12 cellular contexts compared by ENCODE assay signal in the genomic region with DNA sequence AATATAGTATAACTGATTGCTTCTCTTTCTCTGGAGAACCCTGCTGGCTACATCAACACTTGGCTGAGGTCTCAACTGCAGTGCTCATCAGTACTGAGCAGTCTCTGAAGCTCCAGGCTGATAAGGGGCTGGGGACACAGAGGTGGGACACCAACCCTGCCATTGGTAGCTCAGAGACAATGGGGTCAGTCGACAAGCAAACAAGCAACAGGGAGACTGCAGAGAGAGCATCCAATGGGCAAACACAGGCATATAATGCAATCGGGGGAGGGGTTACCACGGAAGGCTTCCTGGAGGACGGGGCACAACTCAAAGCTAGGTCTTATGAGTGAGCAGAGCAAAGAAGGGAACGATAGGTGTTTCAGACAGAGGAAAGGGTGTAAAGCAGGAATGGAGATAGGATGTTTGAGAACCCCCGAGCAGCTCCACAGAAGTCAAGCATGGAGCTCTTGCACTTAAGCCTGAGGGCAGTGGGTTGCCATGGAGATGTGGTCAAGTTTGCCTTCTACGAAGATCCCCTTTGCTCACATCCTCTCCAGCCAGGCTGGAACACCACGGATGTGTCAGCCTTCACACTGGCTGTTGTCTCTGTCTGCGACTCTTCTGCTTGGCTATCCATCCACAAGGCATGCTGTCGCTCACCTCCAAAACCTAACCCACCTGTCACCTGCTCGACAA. TPM values are rescaled to one million over a fixed set of nuclear protein-coding genes. Genes with fewer than 3 reads are reported as not detected.
DNase-seq lines count a peak whose midpoint lies in the region; ATAC-seq, FAIRE-seq and TF ChIP-seq lines count a peak whose summit lies in the region.
"Had no signal": no experiment of that assay in that cellular context is flagged by ENCODE, and none has a peak within 500 bp of the region (broad histone marks: within the 10 kb centered on the region; RNA-seq: fewer than 3 reads in every experiment).

No MANE protein-coding gene starts in this region.

- TF ChIP-seq CTCF in CD14-positive monocyte (IDR thresholded peaks at IDR 0.05) (no peak), glutamatergic neuron (IDR thresholded peaks at IDR 0.05; ENCODE audit: partially characterized antibody, unreplicated experiment) (no peak)

- no peak for FAIRE-seq in RCC 7860 (lab: Jason Lieb, UNC)

- peak; percentile 74 for DNase-seq in CD14-positive monocyte (ENCODE audit: low spot score)
- peak; percentile 27 for DNase-seq in H4 (ENCODE audit: low spot score)
- peak; percentile 25 for DNase-seq in RCC 7860 (ENCODE audit: low spot score)
- DNase-seq in fibroblast of gingiva (ENCODE audit: low read depth): peak; percentile 24
- DNase-seq in activated naive CD8-positive, alpha-beta T cell treated with anti-CD3 and anti-CD28 coated beads, Interleukin-2, amount 50 U/mL, for 24 hours: no peak
- DNase-seq in glutamatergic neuron: no peak
- DNase-seq: activated CD4-positive, alpha-beta T cell treated with anti-CD3 and anti-CD28 coated beads for 4 hours; COR-L47; KG1; NCI-H345 had no signal

- no peaks in the 10 kb centered on the region for H3K36me3 Mint-ChIP-seq in CD14-positive monocyte
- H3K36me3 Mint-ChIP-seq in activated naive CD8-positive, alpha-beta T cell treated with anti-CD3 and anti-CD28 coated beads, Interleukin-2, amount 50 U/mL, for 24 hours (ENCODE audit: low read depth): no peaks in the 10 kb centered on the region
- no peaks in the 10 kb centered on the region for H3K36me3 Mint-ChIP-seq in glutamatergic neuron (ENCODE audit: unreplicated experiment)

- peaks cover 20% of the 10 kb centered on the region for H3K4me1 Mint-ChIP-seq in CD14-positive monocyte
- H3K4me1 Mint-ChIP-seq in activated naive CD8-positive, alpha-beta T cell treated with anti-CD3 and anti-CD28 coated beads, Interleukin-2, amount 50 U/mL, for 24 hours: peaks cover 5% of the 10 kb centered on the region
- peaks cover 15% of the 10 kb centered on the region for H3K4me1 Mint-ChIP-seq in glutamatergic neuron (ENCODE audit: low read depth, unreplicated experiment)

- no peaks in the 10 kb centered on the region for H3K9me3 Mint-ChIP-seq in CD14-positive monocyte
- no peaks in the 10 kb centered on the region for H3K9me3 Mint-ChIP-seq in activated naive CD8-positive, alpha-beta T cell treated with anti-CD3 and anti-CD28 coated beads, Interleukin-2, amount 50 U/mL, for 24 hours
- H3K9me3 Mint-ChIP-seq in glutamatergic neuron (ENCODE audit: unreplicated experiment): peaks cover 5% of the 10 kb centered on the region

- intact Hi-C loops in CD14-positive monocyte (cut with micrococcal nuclease): loop anchor here (5.0 to 10.0 kb wide), 2 partner anchors 76 to 78 kb away; no protein-coding TSS in a partner anchor

- H3K27ac Mint-ChIP-seq in CD14-positive monocyte (peak overlapping the region in 6 of 7 donors; percentile 26 to 72 (median 46)), glutamatergic neuron (ENCODE audit: unreplicated experiment) (no peak overlapping the region)
- H3K27ac Mint-ChIP-seq in activated naive CD8-positive, alpha-beta T cell treated with anti-CD3 and anti-CD28 coated beads, Interleukin-2, amount 50 U/mL, for 24 hours: no peak overlapping the region

- ATAC-seq in GM21528 (IDR thresholded peaks at IDR 0.05; ENCODE audit: low FRiP score, unreplicated experiment) (no peak), HG03378 (IDR thresholded peaks at IDR 0.05; ENCODE audit: unreplicated experiment) (no peak)
- ATAC-seq in activated naive CD8-positive, alpha-beta T cell treated with anti-CD3 and anti-CD28 coated beads, Interleukin-2, amount 50 U/mL, for 24 hours: no peak

- peaks cover 0 to 4% (median 1%) of the 10 kb centered on the region in 3 donors for H3K27me3 Mint-ChIP-seq in CD14-positive monocyte (ENCODE audit: low read depth in 3 of 3)
- H3K27me3 Mint-ChIP-seq in activated naive CD8-positive, alpha-beta T cell treated with anti-CD3 and anti-CD28 coated beads, Interleukin-2, amount 50 U/mL, for 24 hours: no peaks in the 10 kb centered on the region
- H3K27me3 Mint-ChIP-seq in glutamatergic neuron (ENCODE audit: unreplicated experiment): peaks cover 5% of the 10 kb centered on the region

- H3K4me3 Mint-ChIP-seq in CD14-positive monocyte (peak overlapping the region in 1 of 2 donors; percentile 17), glutamatergic neuron (ENCODE audit: unreplicated experiment) (no peak overlapping the region)
- no peak overlapping the region for H3K4me3 Mint-ChIP-seq in activated naive CD8-positive, alpha-beta T cell treated with anti-CD3 and anti-CD28 coated beads, Interleukin-2, amount 50 U/mL, for 24 hours

RNA-seq across cellular contexts. Expression of a gene that starts 21.5 kb away (rescaled TPM):
- polyA plus RNA-seq in CD14-positive monocyte: 1 to 10 TPM; 3.3 to 7.3 TPM
- 2.3 and 3.4 TPM in 2 replicates for total RNA-seq in H4 (2014; rRNA removed; shearing (Covaris generic))
- total RNA-seq in glutamatergic neuron (ENCODE audit: unreplicated experiment): 32.6 TPM

Comparison
In these comparisons a context has a peak if more than half of its experiments do, and no peak if none do; other contexts are left out.
1. DNase-seq: peak in CD14-positive monocyte (single experiment), H4 (single experiment), RCC 7860 (single experiment) and fibroblast of gingiva (single experiment); none in activated naive CD8-positive, alpha-beta T cell treated with anti-CD3 and anti-CD28 coated beads, Interleukin-2, amount 50 U/mL, for 24 hours (single experiment) and glutamatergic neuron (single experiment).
2. H3K27ac Mint-ChIP-seq: peak in CD14-positive monocyte (6 of 7); none in activated naive CD8-positive, alpha-beta T cell treated with anti-CD3 and anti-CD28 coated beads, Interleukin-2, amount 50 U/mL, for 24 hours (single experiment) and glutamatergic neuron (single experiment).